Comparison of ENCODE assay signal across 8 cellular contexts in genomic region chr4:26857278-26858034, GRCh38. TPM values are rescaled to one million over a fixed set of nuclear protein-coding genes. Genes with fewer than 3 reads are reported as not detected.
DNase-seq lines count a peak whose midpoint lies in the region; ATAC-seq, FAIRE-seq and TF ChIP-seq lines count a peak whose summit lies in the region.

No MANE protein-coding gene starts in this region.

- no peaks in the 10 kb centered on the region for H3K9me3 ChIP-seq in ascending aorta
- H3K9me3 ChIP-seq in vagina = no peaks in the 10 kb centered on the region

- ATAC-seq in HG02885 (IDR thresholded peaks at IDR 0.05; ENCODE audit: poor library complexity, unreplicated experiment) = peak; percentile 60

- H3K27ac ChIP-seq in ascending aorta = peak overlapping the region; percentile 88 to 91
- H3K27ac ChIP-seq in rectal smooth muscle tissue (ENCODE audit: low read depth, low read length) = peak overlapping the region; percentile 88
- peak overlapping the region; percentile 83 for H3K27ac ChIP-seq in vagina

- H3K36me3 ChIP-seq in ascending aorta (no peaks in the 10 kb centered on the region), rectal smooth muscle tissue (ENCODE audit: control insufficient read depth, insufficient read depth, low read length) (no peaks in the 10 kb centered on the region), vagina (no peaks in the 10 kb centered on the region)

- peak in 1 of 3 experiments; percentile 30 for TF ChIP-seq CTCF in ascending aorta (IDR thresholded peaks at IDR 0.05)
- no peak for TF ChIP-seq CTCF in vagina (IDR thresholded peaks at IDR 0.05)

- FAIRE-seq in GM18507 (lab: Jason Lieb, UNC) = peak; percentile 84

- DNase-seq in GM18507 (ENCODE audit: extremely low spot score, insufficient read length, low read depth) (peak; percentile 78), NCI-H187 (lab: John Stamatoyannopoulos, UW) (peak; percentile 80 to 84), T-helper 22 cell (ENCODE audit: low read depth) (peak; percentile 90), ascending aorta (ENCODE audit: low spot score in 2 of 2) (peak; percentile 56 to 95), hepatic stellate cell (ENCODE audit: low spot score) (peak; percentile 85), vagina (ENCODE audit: extremely low spot score in 2 of 2) (no peak)

- H3K4me1 ChIP-seq in ascending aorta (peaks cover 7 to 15% of the 10 kb centered on the region in 2 donors), rectal smooth muscle tissue (ENCODE audit: control insufficient read depth, insufficient read depth, low read length) (peaks cover 8% of the 10 kb centered on the region), vagina (peaks cover 33% of the 10 kb centered on the region)

- peak overlapping the region; percentile 70 for H3K9ac ChIP-seq in rectal smooth muscle tissue (ENCODE audit: low read length)

- H3K27me3 ChIP-seq in ascending aorta (no peaks in the 10 kb centered on the region), rectal smooth muscle tissue (ENCODE audit: control insufficient read depth, insufficient read depth, low read length) (no peaks in the 10 kb centered on the region), vagina (no peaks in the 10 kb centered on the region)

- intact Hi-C loops in ascending aorta (cut with DNase I) (loop anchor here (2.0 to 10.0 kb wide), 6 partner anchors 275 to 1623 kb away; partner anchors contain the start of genes PI4K2B, RBPJ and TBC1D19), vagina (cut with DNase I) (no loop called here)

- TF ChIP-seq POLR2A in vagina (IDR thresholded peaks at IDR 0.05) = peak; percentile 28 to 37

- H3K4me3 ChIP-seq in ascending aorta = peak overlapping the region; percentile 69 to 74
- H3K4me3 ChIP-seq in rectal smooth muscle tissue (ENCODE audit: low read length) = peak overlapping the region; percentile 99
- H3K4me3 ChIP-seq in vagina = peak overlapping the region; percentile 69 to 75

RNA-seq across cellular contexts. Expression of gene STIM2, which starts 3.2 kb away (rescaled TPM):
- 17.2 TPM for total RNA-seq in ascending aorta
- 39.5 TPM for total RNA-seq in vagina

Comparison
In these comparisons a context has a peak if more than half of its experiments do, and no peak if none do; other contexts are left out.
1. DNase-seq: peak in GM18507 (single experiment), NCI-H187 (2 of 2), T-helper 22 cell (single experiment), ascending aorta (2 of 2) and hepatic stellate cell (single experiment); none in vagina (0 of 2).
2. Peak in every context shown above with its lines, with median percentiles within 50 percentile points of each other: H3K27ac ChIP-seq and H3K4me3 ChIP-seq.